Comparison of ENCODE assay signal across 21 cellular contexts in the genomic region with DNA sequence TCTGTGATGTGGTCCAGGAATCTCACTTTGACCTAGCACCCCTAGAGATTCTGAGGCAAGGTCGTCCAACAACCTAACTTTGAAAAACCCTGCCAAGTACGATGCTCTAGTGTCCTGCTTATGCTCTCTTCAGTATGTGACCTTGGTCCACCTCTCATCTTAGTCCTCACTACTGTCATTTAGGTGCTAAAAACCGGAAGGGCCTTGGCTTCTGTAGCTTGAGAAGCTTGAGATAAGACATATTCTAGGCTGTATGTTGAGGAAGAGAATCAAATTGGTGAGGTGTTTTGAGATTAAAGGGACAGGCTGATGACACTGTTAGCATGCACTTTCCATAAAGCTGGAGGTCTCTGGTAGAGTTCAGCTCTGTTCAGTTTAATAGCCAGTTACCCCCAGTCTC. TPM values are rescaled to one million over a fixed set of nuclear protein-coding genes. Genes with fewer than 3 reads are reported as not detected.
A peak's percentile ranks its signal among the peaks of the same experiment; 100 is the strongest.
DNase-seq lines count a peak whose midpoint lies in the region; ATAC-seq and TF ChIP-seq lines count a peak whose summit lies in the region.
"Had no signal": no experiment of that assay in that cellular context is flagged by ENCODE, and none has a peak within 500 bp of the region (broad histone marks: within the 10 kb centered on the region; RNA-seq: fewer than 3 reads in every experiment).

No MANE protein-coding gene starts in this region.

- H3K4me1 ChIP-seq in right atrium auricular region (peaks cover 0 to 24% of the 10 kb centered on the region in 2 donors), gastrocnemius medialis (peaks cover 24 to 44% of the 10 kb centered on the region in 2 donors)

- in situ Hi-C loops in gastrocnemius medialis (cut with MboI; ENCODE audit: low sequenced_read_pairs in 4 of 4), result no loop called here

- no peaks in the 10 kb centered on the region for H3K27me3 Mint-ChIP-seq in stimulated activated naive CD8-positive, alpha-beta T cell treated with anti-CD3 and anti-CD28 coated beads, Interleukin-15, amount 100 ng/mL, for 72 hours
- H3K27me3 Mint-ChIP-seq: effector memory CD8-positive, alpha-beta T cell had no signal

- H3K4me3 ChIP-seq in WERI-Rb-1 (ENCODE audit: low read depth, low read length) (no peak overlapping the region), right atrium auricular region (no peak overlapping the region), gastrocnemius medialis (no peak overlapping the region)

- ATAC-seq in gastrocnemius medialis, result no peak
- ATAC-seq in stimulated activated naive CD8-positive, alpha-beta T cell treated with anti-CD3 and anti-CD28 coated beads, Interleukin-15, amount 100 ng/mL, for 72 hours, result no peak
- no peak for ATAC-seq in stimulated activated naive CD8-positive, alpha-beta T cell treated with anti-CD3 and anti-CD28 coated beads, Interleukin-15, Interleukin-2, amounts not matched to agents 100 U/mL and 50 U/mL, for 24 hours
- ATAC-seq: effector memory CD8-positive, alpha-beta T cell; esophagus mucosa; Panc1 had no signal

- no peak overlapping the region for H3K27ac Mint-ChIP-seq in stimulated activated naive CD8-positive, alpha-beta T cell treated with anti-CD3 and anti-CD28 coated beads, Interleukin-15, amount 100 ng/mL, for 72 hours
- H3K27ac Mint-ChIP-seq: activated naive CD8-positive, alpha-beta T cell treated with anti-CD3 and anti-CD28 coated beads, Interleukin-2, amount 50 U/mL, for 24 hours; H9; naive B cell had no signal

- H3K9me3 ChIP-seq in WERI-Rb-1 (ENCODE audit: severe bottlenecking) (no peaks in the 10 kb centered on the region), right atrium auricular region (no peaks in the 10 kb centered on the region), gastrocnemius medialis (no peaks in the 10 kb centered on the region)

- TF ChIP-seq POLR2A in gastrocnemius medialis (IDR thresholded peaks at IDR 0.05), result no peak

- DNase-seq in SK-N-DZ (ENCODE audit: low spot score) (peak; percentile 69), WERI-Rb-1 (no peak), right atrium auricular region (ENCODE audit: low spot score) (no peak), gastrocnemius medialis (no peak), NCI-H82 treated with DMSO at 0.1 percent for 48 hours (lab: John Stamatoyannopoulos, UW; ENCODE audit: unreplicated experiment) (no peak), SIG-M5 (lab: John Stamatoyannopoulos, UW) (no peak)
- DNase-seq in stimulated activated naive CD8-positive, alpha-beta T cell treated with anti-CD3 and anti-CD28 coated beads, Interleukin-15, amount 100 ng/mL, for 72 hours, result no peak
- DNase-seq in stimulated activated naive CD8-positive, alpha-beta T cell treated with anti-CD3 and anti-CD28 coated beads, Interleukin-15, Interleukin-2, amounts not matched to agents 100 U/mL and 50 U/mL, for 24 hours, result no peak
- DNase-seq: activated CD4-positive, alpha-beta T cell treated with anti-CD3 and anti-CD28 coated beads for 1 hour; activated naive CD8-positive, alpha-beta T cell treated with anti-CD3 and anti-CD28 coated beads, Interleukin-2, amount 50 U/mL, for 24 hours; effector memory CD8-positive, alpha-beta T cell; H9; naive B cell; NCI-H1092 treated with DMSO at 0.1 percent for 48 hours; NCI-H2029; NCI-H226; stimulated activated CD8-positive, alpha-beta memory T cell treated with anti-CD3 and anti-CD28 coated beads, Interleukin-4, amount 100 ng/mL, for 48 hours; T-helper 9 cell had no signal

- H3K4me3 Mint-ChIP-seq in stimulated activated naive CD8-positive, alpha-beta T cell treated with anti-CD3 and anti-CD28 coated beads, Interleukin-15, amount 100 ng/mL, for 72 hours, result no peak overlapping the region
- H3K4me3 Mint-ChIP-seq: activated naive CD8-positive, alpha-beta T cell treated with anti-CD3 and anti-CD28 coated beads, Interleukin-2, amount 50 U/mL, for 24 hours; brain; effector memory CD8-positive, alpha-beta T cell; H9; naive B cell had no signal

- H3K36me3 ChIP-seq in WERI-Rb-1 (no peaks in the 10 kb centered on the region), right atrium auricular region (no peaks in the 10 kb centered on the region), gastrocnemius medialis (no peaks in the 10 kb centered on the region)

- H3K27ac ChIP-seq in WERI-Rb-1 (peak overlapping the region; percentile 19), right atrium auricular region (peak overlapping the region; percentile 76 to 95), gastrocnemius medialis (peak overlapping the region; percentile 78 to 89 (median 84))

- H3K4me1 Mint-ChIP-seq in stimulated activated naive CD8-positive, alpha-beta T cell treated with anti-CD3 and anti-CD28 coated beads, Interleukin-15, amount 100 ng/mL, for 72 hours, result peaks cover 40% of the 10 kb centered on the region
- H3K4me1 Mint-ChIP-seq: naive B cell had no signal

- no peak for TF ChIP-seq CTCF in WERI-Rb-1 (IDR thresholded peaks at IDR 0.05; ENCODE audit: low read depth, low read length)
- no peak for TF ChIP-seq CTCF in right atrium auricular region (IDR thresholded peaks at IDR 0.05)
- no peak for TF ChIP-seq CTCF in gastrocnemius medialis (IDR thresholded peaks at IDR 0.05 in 4 of 5, conservative IDR thresholded peaks at IDR 0.05 in 1 of 5)

- peaks cover 0 to 4% of the 10 kb centered on the region in 2 donors for H3K9me3 Mint-ChIP-seq in stimulated activated naive CD8-positive, alpha-beta T cell treated with anti-CD3 and anti-CD28 coated beads, Interleukin-15, amount 100 ng/mL, for 72 hours
- H3K9me3 Mint-ChIP-seq: activated naive CD8-positive, alpha-beta T cell treated with anti-CD3 and anti-CD28 coated beads, Interleukin-2, amount 50 U/mL, for 24 hours; effector memory CD8-positive, alpha-beta T cell; naive B cell had no signal

- H3K27me3 ChIP-seq in WERI-Rb-1 (ENCODE audit: insufficient read depth, low read depth, severe bottlenecking) (no peaks in the 10 kb centered on the region), right atrium auricular region (no peaks in the 10 kb centered on the region), gastrocnemius medialis (no peaks in the 10 kb centered on the region)

- intact Hi-C loops in gastrocnemius medialis (cut with DNase I; ENCODE audit: low total_unique reads), result no loop called here

RNA-seq across cellular contexts. Expression of a gene that starts 57.0 kb away (rescaled TPM):
- polyA plus RNA-seq in SK-N-DZ (2014; cell fraction: cytosol; rRNA removed), result 115 and 117 TPM in 2 replicates
- polyA plus RNA-seq in SK-N-DZ (2014; cell fraction: nucleus; rRNA removed), result 38.9 and 41.0 TPM in 2 replicates
- total RNA-seq in right atrium auricular region (100 to 1,000 TPM in 1 of 2 donors, 10 to 100 TPM in 1; 91.9 to 103 TPM), gastrocnemius medialis (10 to 100 TPM; 48.5 to 94.2 (median 58.7) TPM)

Comparison
In these comparisons a context has a peak if more than half of its experiments do, and no peak if none do; other contexts are left out.
1. H3K27ac ChIP-seq: peak in every context shown above with its lines; median percentile 86 in right atrium auricular region; 84 in gastrocnemius medialis; 19 in WERI-Rb-1.